ENCODE assay signal across 8 cellular contexts in genomic region chr7:137592232-137592896, GRCh38.
DNase-seq lines count a peak whose midpoint lies in the region; ATAC-seq and TF ChIP-seq lines count a peak whose summit lies in the region.

No MANE protein-coding gene starts in this region.

- DNase-seq in ELF-1 (ENCODE audit: low read depth, low spot score) (peak; percentile 72), SHP77 (lab: John Stamatoyannopoulos, UW) (peak; percentile 68 to 70), erythroblast (lab: John Stamatoyannopoulos, UW) (peak; percentile 9 to 34), myocyte (ENCODE audit: low read depth) (peak; percentile 83), cortex of kidney (lab: John Stamatoyannopoulos, UW) (no peak), NCI-H1048 (lab: John Stamatoyannopoulos, UW) (no peak)

- no peaks in the 10 kb centered on the region for H3K4me1 ChIP-seq in Loucy (ENCODE audit: insufficient read depth, low read length, poor library complexity, severe bottlenecking)

- H3K27me3 ChIP-seq in Loucy (ENCODE audit: insufficient read depth, low read length, poor library complexity, severe bottlenecking), result no peaks in the 10 kb centered on the region

- no peaks in the 10 kb centered on the region for H3F3A ChIP-seq in Loucy (ENCODE audit: low read depth)

- peak; percentile 81 for TF ChIP-seq CTCF in Loucy (conservative IDR thresholded peaks at IDR 0.05; ENCODE audit: low read length)

- no peak overlapping the region for H3K9ac ChIP-seq in Loucy (ENCODE audit: low read depth, low read length, poor library complexity, severe bottlenecking)

- no peak for TF ChIP-seq POLR2A in erythroblast (IDR thresholded peaks at IDR 0.05; ENCODE audit: low read length)

- no peaks in the 10 kb centered on the region for H3K9me3 ChIP-seq in Loucy (ENCODE audit: insufficient read depth, low read depth, low read length)

- peak; percentile 58 for ATAC-seq in GM21528 (IDR thresholded peaks at IDR 0.05; ENCODE audit: low FRiP score, unreplicated experiment)

- no peaks in the 10 kb centered on the region for H3K36me3 ChIP-seq in Loucy (ENCODE audit: insufficient read depth, low read length)

- no peaks in the 10 kb centered on the region for H3K9me2 ChIP-seq in Loucy (replicated peaks; ENCODE audit: low read depth, low read length)

- no peak overlapping the region for H3K4me2 ChIP-seq in Loucy (ENCODE audit: low read depth, low read length, poor library complexity, severe bottlenecking)

- H2AFZ ChIP-seq in Loucy (ENCODE audit: low read length), result peak overlapping the region; percentile 60; the same call in 1 of the 2 replicates

- H3K4me3 ChIP-seq in Loucy (ENCODE audit: low read length, poor library complexity, severe bottlenecking), result no peak overlapping the region

- no peaks in the 10 kb centered on the region for H3K79me2 ChIP-seq in Loucy (ENCODE audit: insufficient read depth, low read length)

- H4K20me1 ChIP-seq in Loucy (ENCODE audit: insufficient read depth, low read length, poor library complexity, severe bottlenecking), result no peaks in the 10 kb centered on the region

Comparison
In these comparisons a context has a peak if more than half of its experiments do, and no peak if none do; other contexts are left out.
1. DNase-seq: peak in ELF-1 (single experiment), SHP77 (2 of 2), erythroblast (2 of 2) and myocyte (single experiment); none in cortex of kidney (single experiment) and NCI-H1048 (single experiment).